8 cellular contexts compared by ENCODE assay signal in the genomic region with DNA sequence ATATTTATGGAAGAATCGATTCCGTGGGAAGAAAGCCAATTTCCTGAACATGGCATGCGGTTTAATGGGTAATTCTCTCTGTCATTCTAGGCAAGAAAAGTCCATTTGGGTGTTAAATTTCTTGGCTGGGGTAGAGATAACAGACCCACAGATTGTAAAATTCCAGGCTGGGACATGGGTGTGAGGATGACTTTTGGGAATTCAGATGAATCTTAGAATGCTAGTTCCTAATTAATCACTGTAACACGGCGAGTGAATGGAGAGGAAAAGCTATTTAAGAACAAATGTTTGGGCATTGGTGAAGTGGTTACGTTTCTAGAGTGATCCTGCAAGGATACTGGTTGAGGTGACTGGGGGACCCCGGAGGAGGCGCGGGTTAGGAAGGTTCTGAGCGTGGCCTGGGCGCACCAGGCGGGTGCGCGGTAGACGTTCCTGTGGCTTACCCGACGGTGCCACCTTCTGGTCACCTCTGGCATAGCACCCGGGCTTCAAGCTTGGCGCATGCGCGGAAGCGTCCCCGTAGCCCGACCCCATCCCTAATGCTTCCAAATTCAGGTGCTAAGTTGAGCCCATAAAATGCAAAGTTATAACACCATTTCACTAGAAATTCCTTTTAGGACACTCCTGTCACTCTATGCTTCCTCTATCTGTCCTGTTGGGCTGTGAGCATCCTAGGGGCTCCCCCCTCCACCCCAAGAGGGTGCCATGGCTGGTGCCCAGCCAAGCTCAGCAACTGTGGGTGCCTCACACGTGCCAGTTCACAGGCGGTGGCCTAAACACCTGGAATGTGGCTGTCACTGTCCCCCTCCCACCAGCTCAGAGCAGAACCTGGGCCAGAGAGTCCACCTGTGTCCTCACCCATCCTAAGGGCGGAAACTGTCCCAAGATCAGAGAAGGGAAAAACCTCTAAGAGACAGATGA.
DNase-seq lines count a peak whose midpoint lies in the region; ATAC-seq and TF ChIP-seq lines count a peak whose summit lies in the region.

No MANE protein-coding gene starts in this region.

- no peak overlapping the region for H3K4me3 Mint-ChIP-seq in activated CD4-positive, alpha-beta T cell treated with anti-CD3 and anti-CD28 coated beads, Interleukin-2, amount 10 ng/mL, durations not matched to agents 7 days and 5 days

- CTCF ChIA-PET in activated CD4-positive, alpha-beta T cell treated with anti-CD3 and anti-CD28 coated beads, Interleukin-2, amount 10 ng/mL, durations not matched to agents 7 days and 5 days (lab: Charles Lee) = interaction anchor here (0.6 to 6.8 kb wide), 30 partner anchors 8 to 157 kb away, joined by 3 to 74 read pairs (median 4); a partner anchor contains a TSS

- POLR2A ChIA-PET in activated CD4-positive, alpha-beta T cell treated with anti-CD3 and anti-CD28 coated beads, Interleukin-2, amount 10 ng/mL, durations not matched to agents 7 days and 5 days (lab: Charles Lee) = no interaction called here

- H3K27ac Mint-ChIP-seq in activated CD4-positive, alpha-beta T cell treated with anti-CD3 and anti-CD28 coated beads, Interleukin-2, amount 10 ng/mL, durations not matched to agents 7 days and 5 days = no peak overlapping the region

- TF ChIP-seq CTCF in AG09309 (IDR thresholded peaks at IDR 0.05; ENCODE audit: control insufficient read depth, insufficient read depth, low read depth, low read length, missing control alignments) = peak; percentile 99

- no peaks in the 10 kb centered on the region for H3K27me3 Mint-ChIP-seq in activated CD4-positive, alpha-beta T cell treated with anti-CD3 and anti-CD28 coated beads, Interleukin-2, amount 10 ng/mL, durations not matched to agents 7 days and 5 days

- DNase-seq in AG09309 (ENCODE audit: low read depth) = no peak
- DNase-seq in NCI-H345 treated with DMSO at 0.1 percent for 48 hours (lab: John Stamatoyannopoulos, UW; ENCODE audit: unreplicated experiment) = peak; percentile 50
- peak; percentile 85 for DNase-seq in activated CD4-positive, alpha-beta T cell treated with anti-CD3 and anti-CD28 coated beads, Interleukin-2, amount 10 ng/mL, durations not matched to agents 7 days and 5 days
- DNase-seq in dermis blood vessel endothelial cell = peak; percentile 79
- DNase-seq in lung microvascular endothelial cell (ENCODE audit: low read depth in 2 of 2) = peak; percentile 68 to 81
- DNase-seq in stimulated activated CD8-positive, alpha-beta memory T cell treated with anti-CD3 and anti-CD28 coated beads, Interleukin-12 subunit alpha, Interleukin-12 subunit beta, amount 100 ng/mL, for 4 hours (ENCODE audit: low read depth) = peak; percentile 77

- ATAC-seq in GM18517 (IDR thresholded peaks at IDR 0.05; ENCODE audit: unreplicated experiment) = peak; percentile 87
- peak; percentile 87 for ATAC-seq in HG03025 (IDR thresholded peaks at IDR 0.05; ENCODE audit: low FRiP score, unreplicated experiment)

- H3K4me3 ChIP-seq in AG09309 (ENCODE audit: control insufficient read depth, low read depth, low read length) = no peak overlapping the region

- no peaks in the 10 kb centered on the region for H3K9me3 Mint-ChIP-seq in activated CD4-positive, alpha-beta T cell treated with anti-CD3 and anti-CD28 coated beads, Interleukin-2, amount 10 ng/mL, durations not matched to agents 7 days and 5 days

- H3K4me1 Mint-ChIP-seq in activated CD4-positive, alpha-beta T cell treated with anti-CD3 and anti-CD28 coated beads, Interleukin-2, amount 10 ng/mL, durations not matched to agents 7 days and 5 days = peaks cover 8% of the 10 kb centered on the region

- H3K36me3 Mint-ChIP-seq in activated CD4-positive, alpha-beta T cell treated with anti-CD3 and anti-CD28 coated beads, Interleukin-2, amount 10 ng/mL, durations not matched to agents 7 days and 5 days (ENCODE audit: low read depth) = no peaks in the 10 kb centered on the region
